Comparison of ENCODE assay signal across 8 cellular contexts in genomic region chr2:183037660-183038340, GRCh38. TPM values are rescaled to one million over a fixed set of nuclear protein-coding genes. Genes with fewer than 3 reads are reported as not detected.
DNase-seq lines count a peak whose midpoint lies in the region; ATAC-seq and TF ChIP-seq lines count a peak whose summit lies in the region.

No MANE protein-coding gene starts in this region.

- peak overlapping the region; percentile 95 for H3K4me2 ChIP-seq in GM23248 (ENCODE audit: unreplicated experiment)

- peak; percentile 66 to 73 for ATAC-seq in activated T-cell treated with anti-CD3 and anti-CD28 coated beads, Interleukin-2, amount 50 U/mL, for 4 hours

- no peaks in the 10 kb centered on the region for H3K27me3 ChIP-seq in GM23248 (replicated peaks; ENCODE audit: insufficient read depth)
- no peaks in the 10 kb centered on the region for H3K27me3 ChIP-seq in MG63
- no peaks in the 10 kb centered on the region for H3K27me3 ChIP-seq in thyroid gland

- TF ChIP-seq CTCF in fibroblast of mammary gland (conservative IDR thresholded peaks at IDR 0.05; ENCODE audit: control insufficient read depth, insufficient read depth, low read depth, low read length) (no peak), neural crest cell (conservative IDR thresholded peaks at IDR 0.05) (no peak), thyroid gland (IDR thresholded peaks at IDR 0.05) (no peak)

- H3K27ac Mint-ChIP-seq in neural crest cell (ENCODE audit: unreplicated experiment), result peak overlapping the region; percentile 87

- no peaks in the 10 kb centered on the region for H3K9me2 ChIP-seq in GM23248 (ENCODE audit: insufficient read depth)

- peaks cover 40% of the 10 kb centered on the region for H3K4me1 ChIP-seq in GM23248 (ENCODE audit: insufficient read depth)
- peaks cover 20 to 34% of the 10 kb centered on the region in 2 donors for H3K4me1 ChIP-seq in thyroid gland

- no peak for TF ChIP-seq POLR2A in thyroid gland (IDR thresholded peaks at IDR 0.05)

- H3K4me3 Mint-ChIP-seq in activated T-cell treated with anti-CD3 and anti-CD28 coated beads, Interleukin-2, amount 50 U/mL, for 4 hours, result peak overlapping the region; percentile 83
- H3K4me3 Mint-ChIP-seq in neural crest cell, result peak overlapping the region; percentile 97

- H3K9ac ChIP-seq in GM23248, result peak overlapping the region; percentile 98

- peak; percentile 67 for DNase-seq in NCI-H1105 treated with DMSO at 0.1 percent for 48 hours (lab: John Stamatoyannopoulos, UW)
- DNase-seq in NCI-H1105 (lab: John Stamatoyannopoulos, UW), result no peak
- peak; percentile 78 for DNase-seq in GM23248
- DNase-seq in MG63, result peak; percentile 51
- DNase-seq in activated T-cell treated with anti-CD3 and anti-CD28 coated beads, Interleukin-2, amount 50 U/mL, for 4 hours, result peak; percentile 27
- DNase-seq in fibroblast of mammary gland (ENCODE audit: low read depth), result peak; percentile 12
- peak; percentile 37 for DNase-seq in neural crest cell (ENCODE audit: low read depth, low spot score)
- DNase-seq in thyroid gland, result peak in 1 of 2 donors; percentile 49

- H3K4me3 ChIP-seq in GM23248, result peak overlapping the region; percentile 86
- H3K4me3 ChIP-seq in MG63, result peak overlapping the region; percentile 72
- peak overlapping the region; percentile 73 for H3K4me3 ChIP-seq in fibroblast of mammary gland (ENCODE audit: control insufficient read depth, low read depth, low read length)
- H3K4me3 ChIP-seq in thyroid gland (replicated peaks in 1 of 3), result peak overlapping the region; percentile 78 to 92 (median 79)

- H2AFZ ChIP-seq in GM23248, result peak overlapping the region; percentile 47

- H3K27ac ChIP-seq in GM23248, result peak overlapping the region; percentile 93
- H3K27ac ChIP-seq in thyroid gland, result peak overlapping the region; percentile 99 to 100 (median 99)

- WGBS in GM23248 (ENCODE audit: low coverage in 1 of 2, low lambda C conversion rate in 2 of 2, missing lambda C conversion rate in 2 of 2), 2 experiments, result 1% methylated on average over 24 to 59 of the region's 89 CpGs
- WGBS in thyroid gland, 2 donors, result 0 to 1% methylated on average over 10 to 26 of the region's 89 CpGs

- peaks cover 46% of the 10 kb centered on the region for H3K27me3 Mint-ChIP-seq in activated T-cell treated with anti-CD3 and anti-CD28 coated beads, Interleukin-2, amount 50 U/mL, for 4 hours (ENCODE audit: low read depth)
- peaks cover 21% of the 10 kb centered on the region for H3K27me3 Mint-ChIP-seq in neural crest cell (ENCODE audit: low read depth)

- peaks cover 55% of the 10 kb centered on the region for H3F3A ChIP-seq in GM23248 (ENCODE audit: insufficient read depth)

- H3K9me3 ChIP-seq in GM23248 (ENCODE audit: low read depth), result no peaks in the 10 kb centered on the region
- H3K9me3 ChIP-seq in MG63, result no peaks in the 10 kb centered on the region
- no peaks in the 10 kb centered on the region for H3K9me3 ChIP-seq in thyroid gland

- intact Hi-C loops in thyroid gland (cut with DNase I), result no loop called here

- no peaks in the 10 kb centered on the region for H3K36me3 Mint-ChIP-seq in activated T-cell treated with anti-CD3 and anti-CD28 coated beads, Interleukin-2, amount 50 U/mL, for 4 hours (ENCODE audit: insufficient read depth)
- H3K36me3 Mint-ChIP-seq in neural crest cell (ENCODE audit: low read depth), result no peaks in the 10 kb centered on the region

- H3K4me1 Mint-ChIP-seq in activated T-cell treated with anti-CD3 and anti-CD28 coated beads, Interleukin-2, amount 50 U/mL, for 4 hours (ENCODE audit: low read depth), result peaks cover 29% of the 10 kb centered on the region
- peaks cover 44% of the 10 kb centered on the region for H3K4me1 Mint-ChIP-seq in neural crest cell

- H3K9me3 Mint-ChIP-seq in activated T-cell treated with anti-CD3 and anti-CD28 coated beads, Interleukin-2, amount 50 U/mL, for 4 hours, result no peaks in the 10 kb centered on the region
- no peaks in the 10 kb centered on the region for H3K9me3 Mint-ChIP-seq in neural crest cell

- H3K36me3 ChIP-seq in GM23248 (ENCODE audit: low read depth) (no peaks in the 10 kb centered on the region), MG63 (no peaks in the 10 kb centered on the region; the same call in 1 of the 2 replicates), thyroid gland (no peaks in the 10 kb centered on the region)

- H4K20me1 ChIP-seq in GM23248 (ENCODE audit: insufficient read depth), result peaks cover 27% of the 10 kb centered on the region

- in situ Hi-C loops in GM23248 (cut with MboI), result no loop called here

- peaks cover 51% of the 10 kb centered on the region for H3K79me2 ChIP-seq in GM23248 (ENCODE audit: insufficient read depth)

RNA-seq across cellular contexts. Expression of gene NCKAP1, which starts 0.5 kb away (rescaled TPM):
- 169 and 201 TPM in 2 replicates for total RNA-seq in GM23248 (2014; rRNA removed; shearing (Covaris generic))
- 57.4 and 58.9 TPM in 2 replicates for polyA plus RNA-seq in GM23248 (2016; fragmentation: Nextera tagmentation; extraction: Ambion mirVana)
- 106 and 287 TPM in 2 replicates for total RNA-seq in MG63 (2014; rRNA removed; shearing (Covaris generic); ENCODE audit: low replicate concordance)
- 10 to 100 TPM in 1 of 3 donors, 1 to 10 TPM in 2; 8.2 to 13.0 (median 8.3) TPM for total RNA-seq in activated T-cell treated with anti-CD3 and anti-CD28 coated beads, Interleukin-2, amount 50 U/mL, for 4 hours
- total RNA-seq in neural crest cell (106 and 107 TPM in 2 replicates), thyroid gland (100 to 1,000 TPM; 139 to 214 (median 172) TPM)

RNA-seq across cellular contexts. Expression of gene DUSP19, which starts 40.7 kb away (rescaled TPM):
- 2.3 and 5.3 TPM in 2 replicates for total RNA-seq in GM23248 (2014; rRNA removed; shearing (Covaris generic))
- polyA plus RNA-seq in GM23248 (2016; fragmentation: Nextera tagmentation; extraction: Ambion mirVana), result 1.1 and 1.8 TPM in 2 replicates
- 0.69 and 0.86 TPM in 2 replicates for total RNA-seq in MG63 (2014; rRNA removed; shearing (Covaris generic); ENCODE audit: low replicate concordance)
- 1 to 10 TPM; 1.2 to 2.5 (median 2.2) TPM for total RNA-seq in activated T-cell treated with anti-CD3 and anti-CD28 coated beads, Interleukin-2, amount 50 U/mL, for 4 hours
- total RNA-seq in neural crest cell (3.5 and 4.7 TPM in 2 replicates), thyroid gland (1 to 10 TPM; 3.2 to 5.9 (median 3.7) TPM)
